ENCODE assay signal across 33 cellular contexts in the genomic region with DNA sequence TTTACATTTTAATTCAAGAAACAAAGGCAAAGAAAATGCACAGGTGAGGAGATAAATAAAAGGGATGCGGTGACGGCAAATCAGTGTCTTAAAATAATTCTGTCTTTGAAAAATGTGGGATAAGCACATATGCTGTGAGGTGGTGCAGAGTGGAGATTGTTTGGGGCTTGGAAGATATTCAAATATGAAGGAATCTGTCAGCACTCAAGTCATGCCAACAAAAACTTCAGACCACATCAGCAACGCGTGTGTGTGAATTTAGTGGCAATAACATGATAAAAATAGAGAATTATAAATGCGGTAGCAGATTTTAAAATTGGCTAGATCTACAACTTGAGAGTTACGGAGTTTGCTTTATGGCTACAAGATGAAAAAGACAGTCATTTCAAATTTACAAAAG.
"Had no signal": no experiment of that assay in that cellular context is flagged by ENCODE, and none has a peak within 500 bp of the region (broad histone marks: within the 10 kb centered on the region; RNA-seq: fewer than 3 reads in every experiment).

No MANE protein-coding gene starts in this region.

- H3K4me1 Mint-ChIP-seq: activated B cell treated with CpG ODN at 0.5 μM for 24 hours; activated CD4-positive, alpha-beta memory T cell treated with anti-CD3 and anti-CD28 coated beads, Interleukin-2, amount 10 ng/mL, durations not matched to agents 7 days and 5 days; activated CD4-positive, alpha-beta T cell treated with anti-CD3 and anti-CD28 coated beads, Interleukin-2, amount 10 ng/mL, durations not matched to agents 7 days and 5 days; activated CD8-positive, alpha-beta memory T cell treated with anti-CD3 and anti-CD28 coated beads, Interleukin-2, amount 10 ng/mL, durations not matched to agents 7 days and 5 days; activated naive CD4-positive, alpha-beta T cell treated with anti-CD3 and anti-CD28 coated beads, Interleukin-2, amount 10 ng/mL, durations not matched to agents 7 days and 5 days; activated naive CD4-positive, alpha-beta T cell treated with anti-CD3 and anti-CD28 coated beads, Interleukin-2, amount 50 U/mL, for 24 hours; activated naive CD8-positive, alpha-beta T cell treated with anti-CD3 and anti-CD28 coated beads, Interleukin-2, amount 10 ng/mL, durations not matched to agents 7 days and 5 days; activated naive CD8-positive, alpha-beta T cell treated with anti-CD3 and anti-CD28 coated beads, Interleukin-2, amount 50 U/mL, for 24 hours had no signal

- H3K9me3 Mint-ChIP-seq: activated B cell treated with CpG ODN at 0.5 μM for 24 hours; activated naive CD4-positive, alpha-beta T cell treated with anti-CD3 and anti-CD28 coated beads, Interleukin-2, amount 50 U/mL, for 24 hours; activated naive CD8-positive, alpha-beta T cell treated with anti-CD3 and anti-CD28 coated beads, Interleukin-2, amount 10 ng/mL, durations not matched to agents 7 days and 5 days; activated naive CD8-positive, alpha-beta T cell treated with anti-CD3 and anti-CD28 coated beads, Interleukin-2, amount 50 U/mL, for 24 hours; activated T-helper 2 cell treated with anti-CD3 and anti-CD28 coated beads, Interferon-gamma antibody, Interleukin-2, Interleukin-4, amounts not matched to agents 10 μg/mL and 5 μg/mL and 100 μg/mL, durations not matched to agents 14 hours and 24 hours and 36 hours; T-helper 1 cell treated with Interleukin-12 subunit alpha and Interleukin-12 subunit beta and Interleukin-4 antibody, amounts not matched to agents 30 μg/mL and 1 μg/mL, for 36 hours; T-helper 2 cell treated with Interferon-gamma antibody and Interleukin-4, amounts not matched to agents 5 μg/mL and 100 μg/mL, for 36 hours had no signal

- H3K4me3 ChIP-seq: ascending aorta, body of pancreas, breast epithelium had no signal

- H3K27ac Mint-ChIP-seq: activated B cell treated with CpG ODN at 0.5 μM for 24 hours; activated CD4-positive, alpha-beta memory T cell treated with anti-CD3 and anti-CD28 coated beads, Interleukin-2, amount 10 ng/mL, durations not matched to agents 7 days and 5 days; activated CD4-positive, alpha-beta T cell treated with anti-CD3 and anti-CD28 coated beads, Interleukin-2, amount 10 ng/mL, durations not matched to agents 7 days and 5 days; activated CD8-positive, alpha-beta memory T cell treated with anti-CD3 and anti-CD28 coated beads, Interleukin-2, amount 10 ng/mL, durations not matched to agents 7 days and 5 days; activated CD8-positive, alpha-beta T cell treated with anti-CD3 and anti-CD28 coated beads, Interleukin-2, amount 10 ng/mL, durations not matched to agents 7 days and 5 days; activated naive CD4-positive, alpha-beta T cell treated with anti-CD3 and anti-CD28 coated beads, Interleukin-2, amount 10 ng/mL, durations not matched to agents 7 days and 5 days; activated naive CD4-positive, alpha-beta T cell treated with anti-CD3 and anti-CD28 coated beads, Interleukin-2, amount 50 U/mL, for 24 hours; activated naive CD8-positive, alpha-beta T cell; activated naive CD8-positive, alpha-beta T cell treated with anti-CD3 and anti-CD28 coated beads, Interleukin-2, amount 10 ng/mL, durations not matched to agents 7 days and 5 days; activated naive CD8-positive, alpha-beta T cell treated with anti-CD3 and anti-CD28 coated beads, Interleukin-2, amount 50 U/mL, for 24 hours; activated T-cell treated with anti-CD3 and anti-CD28 coated beads, Interleukin-2, amount 50 U/mL, for 24 hours; activated T-helper 2 cell treated with anti-CD3 and anti-CD28 coated beads, Interferon-gamma antibody, Interleukin-2, Interleukin-4, amounts not matched to agents 10 μg/mL and 5 μg/mL and 100 μg/mL, durations not matched to agents 14 hours and 24 hours and 36 hours; T-helper 1 cell treated with Interleukin-12 subunit alpha and Interleukin-12 subunit beta and Interleukin-4 antibody, amounts not matched to agents 30 μg/mL and 1 μg/mL, for 36 hours; T-helper 2 cell treated with Interferon-gamma antibody and Interleukin-4, amounts not matched to agents 5 μg/mL and 100 μg/mL, for 36 hours had no signal

- H3K27me3 ChIP-seq: ascending aorta, body of pancreas, brain microvascular endothelial cell had no signal

- ATAC-seq: activated CD8-positive, alpha-beta memory T cell treated with anti-CD3 and anti-CD28 coated beads, Interleukin-2, amount 10 ng/mL, durations not matched to agents 7 days and 5 days; activated CD8-positive, alpha-beta T cell treated with anti-CD3 and anti-CD28 coated beads, Interleukin-2, amount 10 ng/mL, durations not matched to agents 7 days and 5 days; activated naive CD8-positive, alpha-beta T cell treated with anti-CD3 and anti-CD28 coated beads, Interleukin-2, amount 50 U/mL, for 24 hours; body of pancreas had no signal

- H3K36me3 Mint-ChIP-seq: activated CD8-positive, alpha-beta memory T cell treated with anti-CD3 and anti-CD28 coated beads, Interleukin-2, amount 10 ng/mL, durations not matched to agents 7 days and 5 days; activated naive CD4-positive, alpha-beta T cell treated with anti-CD3 and anti-CD28 coated beads, Interleukin-2, amount 10 ng/mL, durations not matched to agents 7 days and 5 days; activated naive CD4-positive, alpha-beta T cell treated with anti-CD3 and anti-CD28 coated beads, Interleukin-2, amount 50 U/mL, for 24 hours; activated naive CD8-positive, alpha-beta T cell; activated naive CD8-positive, alpha-beta T cell treated with anti-CD3 and anti-CD28 coated beads, Interleukin-2, amount 10 ng/mL, durations not matched to agents 7 days and 5 days had no signal

- DNase-seq: activated B cell treated with CpG ODN at 0.5 μM for 24 hours; activated CD4-positive, alpha-beta memory T cell treated with anti-CD3 and anti-CD28 coated beads, Interleukin-2, amount 10 ng/mL, durations not matched to agents 7 days and 5 days; activated CD4-positive, alpha-beta T cell treated with anti-CD3 and anti-CD28 coated beads for 48 hours; activated CD4-positive, alpha-beta T cell treated with anti-CD3 and anti-CD28 coated beads, Interleukin-2, amount 10 ng/mL, durations not matched to agents 7 days and 5 days; activated CD4-positive, alpha-beta T cell treated with anti-CD3 and anti-CD28 coated beads, Interleukin-2, amount 50 U/mL, for 48 hours; activated CD4-positive, CD25-positive, alpha-beta regulatory T cell treated with anti-CD3 and anti-CD28 coated beads, Interleukin-2, amount 50 U/mL, for 72 hours; activated CD8-positive, alpha-beta memory T cell treated with anti-CD3 and anti-CD28 coated beads for 24 hours; activated CD8-positive, alpha-beta memory T cell treated with anti-CD3 and anti-CD28 coated beads, Interleukin-2, amount 10 ng/mL, durations not matched to agents 7 days and 5 days; activated CD8-positive, alpha-beta memory T cell treated with anti-CD3 and anti-CD28 coated beads, Interleukin-2, amount 50 U/mL, for 48 hours; activated CD8-positive, alpha-beta T cell treated with anti-CD3 and anti-CD28 coated beads, Interleukin-2, amount 10 ng/mL, durations not matched to agents 7 days and 5 days; activated effector memory CD4-positive, alpha-beta T cell treated with Interleukin-2 at 50 U/mL for 16 hours; activated gamma-delta T cell; activated naive CD4-positive, alpha-beta T cell treated with anti-CD3 and anti-CD28 coated beads, Interleukin-2, amount 10 ng/mL, durations not matched to agents 7 days and 5 days; activated naive CD4-positive, alpha-beta T cell treated with Interleukin-2 at 50 U/mL for 16 hours; activated naive CD8-positive, alpha-beta T cell treated with anti-CD3 and anti-CD28 coated beads, Interleukin-2, amount 10 ng/mL, durations not matched to agents 7 days and 5 days; activated naive CD8-positive, alpha-beta T cell treated with anti-CD3 and anti-CD28 coated beads, Interleukin-2, amount 50 U/mL, for 24 hours; activated T-cell treated with anti-CD3 and anti-CD28 coated beads, Interleukin-2, amount 50 U/mL, for 24 hours; activated T-cell treated with anti-CD3 and anti-CD28 coated beads, Interleukin-2, amount 50 U/mL, for 48 hours; anterior cingulate cortex; body of pancreas; brain microvascular endothelial cell; central memory CD4-positive, alpha-beta T cell; T-helper 1 cell; T-helper 2 cell; T-helper 9 cell had no signal

- H3K27me3 Mint-ChIP-seq: activated B cell treated with CpG ODN at 0.5 μM for 24 hours; activated CD4-positive, alpha-beta memory T cell treated with anti-CD3 and anti-CD28 coated beads, Interleukin-2, amount 10 ng/mL, durations not matched to agents 7 days and 5 days; activated CD4-positive, alpha-beta T cell treated with anti-CD3 and anti-CD28 coated beads, Interleukin-2, amount 10 ng/mL, durations not matched to agents 7 days and 5 days; activated CD8-positive, alpha-beta memory T cell treated with anti-CD3 and anti-CD28 coated beads, Interleukin-2, amount 10 ng/mL, durations not matched to agents 7 days and 5 days; activated naive CD4-positive, alpha-beta T cell treated with anti-CD3 and anti-CD28 coated beads, Interleukin-2, amount 10 ng/mL, durations not matched to agents 7 days and 5 days; activated naive CD4-positive, alpha-beta T cell treated with anti-CD3 and anti-CD28 coated beads, Interleukin-2, amount 50 U/mL, for 24 hours; activated naive CD8-positive, alpha-beta T cell; activated naive CD8-positive, alpha-beta T cell treated with anti-CD3 and anti-CD28 coated beads, Interleukin-2, amount 10 ng/mL, durations not matched to agents 7 days and 5 days; activated naive CD8-positive, alpha-beta T cell treated with anti-CD3 and anti-CD28 coated beads, Interleukin-2, amount 50 U/mL, for 24 hours; activated T-cell treated with anti-CD3 and anti-CD28 coated beads, Interleukin-2, amount 50 U/mL, for 24 hours had no signal

- H3K9me3 ChIP-seq: ascending aorta, body of pancreas, breast epithelium had no signal

- H3K4me3 Mint-ChIP-seq: activated B cell treated with CpG ODN at 0.5 μM for 24 hours; activated CD4-positive, alpha-beta memory T cell treated with anti-CD3 and anti-CD28 coated beads, Interleukin-2, amount 10 ng/mL, durations not matched to agents 7 days and 5 days; activated CD4-positive, alpha-beta T cell treated with anti-CD3 and anti-CD28 coated beads, Interleukin-2, amount 10 ng/mL, durations not matched to agents 7 days and 5 days; activated CD8-positive, alpha-beta memory T cell treated with anti-CD3 and anti-CD28 coated beads, Interleukin-2, amount 10 ng/mL, durations not matched to agents 7 days and 5 days; activated CD8-positive, alpha-beta T cell treated with anti-CD3 and anti-CD28 coated beads, Interleukin-2, amount 10 ng/mL, durations not matched to agents 7 days and 5 days; activated naive CD4-positive, alpha-beta T cell treated with anti-CD3 and anti-CD28 coated beads, Interleukin-2, amount 10 ng/mL, durations not matched to agents 7 days and 5 days; activated naive CD4-positive, alpha-beta T cell treated with anti-CD3 and anti-CD28 coated beads, Interleukin-2, amount 50 U/mL, for 24 hours; activated naive CD8-positive, alpha-beta T cell; activated naive CD8-positive, alpha-beta T cell treated with anti-CD3 and anti-CD28 coated beads, Interleukin-2, amount 10 ng/mL, durations not matched to agents 7 days and 5 days; activated naive CD8-positive, alpha-beta T cell treated with anti-CD3 and anti-CD28 coated beads, Interleukin-2, amount 50 U/mL, for 24 hours; activated T-cell treated with anti-CD3 and anti-CD28 coated beads, Interleukin-2, amount 50 U/mL, for 24 hours; T-helper 1 cell treated with Interleukin-12 subunit alpha and Interleukin-12 subunit beta and Interleukin-4 antibody, amounts not matched to agents 30 μg/mL and 1 μg/mL, for 36 hours; T-helper 2 cell treated with Interferon-gamma antibody and Interleukin-4, amounts not matched to agents 5 μg/mL and 100 μg/mL, for 36 hours had no signal

- H3K27ac ChIP-seq: ascending aorta, body of pancreas, brain microvascular endothelial cell, breast epithelium, VCaP had no signal

- H3K4me1 ChIP-seq: ascending aorta, body of pancreas, breast epithelium had no signal

- H3K36me3 ChIP-seq: ascending aorta, brain microvascular endothelial cell, breast epithelium had no signal
